In genomic region chr1:176961678-176962077, GRCh38 we compare ENCODE assay signal across 26 cellular contexts.
"Had no signal": no experiment of that assay in that cellular context is flagged by ENCODE, and none has a peak within 500 bp of the region (broad histone marks: within the 10 kb centered on the region; RNA-seq: fewer than 3 reads in every experiment).

No MANE protein-coding gene starts in this region.

- H3K4me3 ChIP-seq: ascending aorta had no signal

- H3K36me3 ChIP-seq: ascending aorta had no signal

- ATAC-seq: activated CD8-positive, alpha-beta memory T cell treated with anti-CD3 and anti-CD28 coated beads, Interleukin-2, amount 10 ng/mL, durations not matched to agents 7 days and 5 days; activated CD8-positive, alpha-beta T cell treated with anti-CD3 and anti-CD28 coated beads for 36 hours; activated naive CD8-positive, alpha-beta T cell treated with anti-CD3 and anti-CD28 coated beads, Interleukin-2, amount 50 U/mL, for 24 hours had no signal

- H3K27me3 ChIP-seq: ascending aorta had no signal

- DNase-seq: activated B cell treated with CpG ODN at 0.5 μM for 24 hours; activated CD4-positive, alpha-beta memory T cell treated with anti-CD3 and anti-CD28 coated beads for 36 hours; activated CD4-positive, alpha-beta T cell treated with anti-CD3 and anti-CD28 coated beads for 4 hours; activated CD4-positive, alpha-beta T cell treated with anti-CD3 and anti-CD28 coated beads, Interleukin-2, amount 10 ng/mL, durations not matched to agents 24 days and 14 days; activated CD4-positive, alpha-beta T cell treated with anti-CD3 and anti-CD28 coated beads, Interleukin-2, amount 50 U/mL, for 1 hour; activated CD4-positive, alpha-beta T cell treated with anti-CD3 and anti-CD28 coated beads, Interleukin-2, amount 50 U/mL, for 4 hours; activated CD4-positive, CD25-positive, alpha-beta regulatory T cell treated with anti-CD3 and anti-CD28 coated beads, Interleukin-2, amount 50 U/mL, for 72 hours; activated CD8-positive, alpha-beta memory T cell treated with anti-CD3 and anti-CD28 coated beads for 24 hours; activated CD8-positive, alpha-beta memory T cell treated with anti-CD3 and anti-CD28 coated beads, Interleukin-2, amount 10 ng/mL, durations not matched to agents 7 days and 5 days; activated CD8-positive, alpha-beta memory T cell treated with anti-CD3 and anti-CD28 coated beads, Interleukin-2, amount 50 U/mL, for 48 hours; activated CD8-positive, alpha-beta T cell treated with anti-CD3 and anti-CD28 coated beads for 36 hours; activated effector memory CD4-positive, alpha-beta T cell treated with Interleukin-2 at 50 U/mL for 16 hours; activated gamma-delta T cell; activated naive CD4-positive, alpha-beta T cell treated with anti-CD3 and anti-CD28 coated beads, Interleukin-2, amount 10 ng/mL, durations not matched to agents 7 days and 5 days; activated naive CD4-positive, alpha-beta T cell treated with Interleukin-2 at 50 U/mL for 16 hours; activated naive CD8-positive, alpha-beta T cell treated with anti-CD3 and anti-CD28 coated beads, Interleukin-2, amount 10 ng/mL, durations not matched to agents 7 days and 5 days; activated naive CD8-positive, alpha-beta T cell treated with anti-CD3 and anti-CD28 coated beads, Interleukin-2, amount 50 U/mL, for 24 hours; activated T-cell treated with anti-CD3 and anti-CD28 coated beads, Interleukin-2, amount 50 U/mL, for 24 hours; activated T-cell treated with anti-CD3 and anti-CD28 coated beads, Interleukin-2, amount 50 U/mL, for 48 hours; amygdala; central memory CD4-positive, alpha-beta T cell; T-helper 1 cell; T-helper 2 cell; T-helper 9 cell had no signal

- H3K9me3 ChIP-seq: ascending aorta had no signal

- H3K4me1 ChIP-seq: ascending aorta had no signal

- H3K27ac ChIP-seq: ascending aorta, VCaP had no signal
